In genomic region chr19:3055741-3056453, GRCh38 we compare ENCODE assay signal across 10 cellular contexts. TPM values are rescaled to one million over a fixed set of nuclear protein-coding genes. Genes with fewer than 3 reads are reported as not detected.
DNase-seq lines count a peak whose midpoint lies in the region; ATAC-seq and TF ChIP-seq lines count a peak whose summit lies in the region.
"Had no signal": no experiment of that assay in that cellular context is flagged by ENCODE, and none has a peak within 500 bp of the region (broad histone marks: within the 10 kb centered on the region; RNA-seq: fewer than 3 reads in every experiment).

No MANE protein-coding gene starts in this region.

- H3K4me3 Mint-ChIP-seq in activated CD4-positive, alpha-beta T cell treated with anti-CD3 and anti-CD28 coated beads, Interleukin-2, amount 10 ng/mL, durations not matched to agents 24 days and 14 days: no peak overlapping the region
- H3K4me3 Mint-ChIP-seq in natural killer cell: no peak overlapping the region

- no peaks in the 10 kb centered on the region for H3K9me3 Mint-ChIP-seq in activated CD4-positive, alpha-beta T cell treated with anti-CD3 and anti-CD28 coated beads, Interleukin-2, amount 10 ng/mL, durations not matched to agents 24 days and 14 days
- H3K9me3 Mint-ChIP-seq in natural killer cell: no peaks in the 10 kb centered on the region

- intact Hi-C loops in esophagus squamous epithelium (cut with DNase I): no loop called here
- intact Hi-C loops in gastrocnemius medialis (cut with DNase I; ENCODE audit: low total_unique reads): no loop called here
- intact Hi-C loops in activated CD4-positive, alpha-beta T cell treated with anti-CD3 and anti-CD28 coated beads, Interleukin-2, amount 10 ng/mL, durations not matched to agents 24 days and 14 days (cut with micrococcal nuclease): no loop called here
- intact Hi-C loops in natural killer cell (cut with micrococcal nuclease): no loop called here

- H3K9me3 ChIP-seq in esophagus squamous epithelium (no peaks in the 10 kb centered on the region), gastrocnemius medialis (no peaks in the 10 kb centered on the region)
- H3K9me3 ChIP-seq: HAP-1 had no signal

- DNase-seq in H7 (peak; percentile 85), NCI-H2227 treated with DMSO at 0.1 percent for 48 hours (lab: John Stamatoyannopoulos, UW) (peak; percentile 65), esophagus squamous epithelium (lab: John Stamatoyannopoulos, UW) (no peak), gastrocnemius medialis (peak in 1 of 2 donors; percentile 47), natural killer cell (no peak)
- DNase-seq in activated CD4-positive, alpha-beta T cell treated with anti-CD3 and anti-CD28 coated beads, Interleukin-2, amount 10 ng/mL, durations not matched to agents 24 days and 14 days: no peak
- DNase-seq: stimulated activated CD4-positive, alpha-beta T cell treated with anti-CD3 and anti-CD28 coated beads, Interleukin-2, amount 100 ng/mL, for 24 hours had no signal

- H3K4me1 ChIP-seq in esophagus squamous epithelium: peaks cover 74 to 93% (median 75%) of the 10 kb centered on the region in 3 donors
- peaks cover 57 to 58% of the 10 kb centered on the region in 2 donors for H3K4me1 ChIP-seq in gastrocnemius medialis
- H3K4me1 ChIP-seq: HAP-1 had no signal

- in situ Hi-C loops in gastrocnemius medialis (cut with MboI; ENCODE audit: low sequenced_read_pairs in 4 of 4): loop anchor here in 1 of 4 donors (25.0 kb wide), 1 partner anchor 94 kb away; no protein-coding TSS in a partner anchor

- peaks cover 24% of the 10 kb centered on the region for H3K4me1 Mint-ChIP-seq in activated CD4-positive, alpha-beta T cell treated with anti-CD3 and anti-CD28 coated beads, Interleukin-2, amount 10 ng/mL, durations not matched to agents 24 days and 14 days
- peaks cover 16 to 52% of the 10 kb centered on the region in 2 donors for H3K4me1 Mint-ChIP-seq in natural killer cell

- peaks cover 14% of the 10 kb centered on the region for H3K36me3 ChIP-seq in H7 (replicated peaks; ENCODE audit: control insufficient read depth, insufficient read depth, low read length)
- peaks cover 5 to 78% (median 21%) of the 10 kb centered on the region in 3 donors for H3K36me3 ChIP-seq in esophagus squamous epithelium
- H3K36me3 ChIP-seq in gastrocnemius medialis: peaks cover 3 to 56% of the 10 kb centered on the region in 2 donors

- H3K27me3 ChIP-seq in H7 (ENCODE audit: control insufficient read depth, insufficient read depth, low read length): no peaks in the 10 kb centered on the region
- no peaks in the 10 kb centered on the region for H3K27me3 ChIP-seq in esophagus squamous epithelium
- H3K27me3 ChIP-seq in gastrocnemius medialis: no peaks in the 10 kb centered on the region

- H3K27ac Mint-ChIP-seq in activated CD4-positive, alpha-beta T cell treated with anti-CD3 and anti-CD28 coated beads, Interleukin-2, amount 10 ng/mL, durations not matched to agents 24 days and 14 days: no peak overlapping the region
- no peak overlapping the region for H3K27ac Mint-ChIP-seq in natural killer cell

- H3K4me3 ChIP-seq in H7 (ENCODE audit: insufficient read depth, low read depth, low read length) (no peak overlapping the region), esophagus squamous epithelium (peak overlapping the region in 2 of 4 donors; percentile 5 to 43), gastrocnemius medialis (no peak overlapping the region)
- H3K4me3 ChIP-seq: HAP-1 had no signal

- WGBS in esophagus squamous epithelium, 2 donors: 25 to 30% methylated on average over 5 to 10 of the region's 31 CpGs

- ATAC-seq in gastrocnemius medialis (no peak), natural killer cell (no peak), GM18502 (IDR thresholded peaks at IDR 0.05; ENCODE audit: poor library complexity, unreplicated experiment) (no peak), GM19463 (IDR thresholded peaks at IDR 0.05; ENCODE audit: unreplicated experiment) (no peak)

- peak overlapping the region; percentile 85 to 99 (median 94) for H3K27ac ChIP-seq in esophagus squamous epithelium
- H3K27ac ChIP-seq in gastrocnemius medialis: peak overlapping the region; percentile 50 to 85 (median 78)

- H3K27me3 Mint-ChIP-seq in activated CD4-positive, alpha-beta T cell treated with anti-CD3 and anti-CD28 coated beads, Interleukin-2, amount 10 ng/mL, durations not matched to agents 24 days and 14 days: no peaks in the 10 kb centered on the region
- H3K27me3 Mint-ChIP-seq in natural killer cell (ENCODE audit: low read depth in 2 of 2): no peaks in the 10 kb centered on the region

- no peak for TF ChIP-seq POLR2A in esophagus squamous epithelium (IDR thresholded peaks at IDR 0.05)
- no peak for TF ChIP-seq POLR2A in gastrocnemius medialis (IDR thresholded peaks at IDR 0.05)

- no peak for TF ChIP-seq CTCF in esophagus squamous epithelium (IDR thresholded peaks at IDR 0.05)
- TF ChIP-seq CTCF in gastrocnemius medialis (IDR thresholded peaks at IDR 0.05 in 4 of 5, conservative IDR thresholded peaks at IDR 0.05 in 1 of 5): no peak
- no peak for TF ChIP-seq CTCF in natural killer cell (IDR thresholded peaks at IDR 0.05)

- peaks cover 54% of the 10 kb centered on the region for H3K36me3 Mint-ChIP-seq in activated CD4-positive, alpha-beta T cell treated with anti-CD3 and anti-CD28 coated beads, Interleukin-2, amount 10 ng/mL, durations not matched to agents 24 days and 14 days (ENCODE audit: low read depth)
- no peaks in the 10 kb centered on the region for H3K36me3 Mint-ChIP-seq in natural killer cell

RNA-seq across cellular contexts. Expression of gene TLE5, which starts 6.4 kb away (rescaled TPM):
- 300 and 386 TPM in 2 replicates for total RNA-seq in H7 (2014; rRNA removed; shearing (Covaris generic))
- total RNA-seq in esophagus squamous epithelium: 100 to 1,000 TPM; 141 to 433 (median 298) TPM
- 100 to 1,000 TPM; 437 to 686 (median 474) TPM for total RNA-seq in gastrocnemius medialis
- total RNA-seq in activated CD4-positive, alpha-beta T cell treated with anti-CD3 and anti-CD28 coated beads, Interleukin-2, amount 10 ng/mL, durations not matched to agents 24 days and 14 days: 380 and 392 TPM in 2 replicates
- total RNA-seq in natural killer cell: 1,000 to 10,000 TPM in 1 of 3 donors, 100 to 1,000 TPM in 2; 943 to 1,012 (median 968) TPM

RNA-seq across cellular contexts. Expression of gene TLE2, which starts 26.8 kb away (rescaled TPM):
- total RNA-seq in H7 (2014; rRNA removed; shearing (Covaris generic)): 9.6 and 18.7 TPM in 2 replicates
- total RNA-seq in esophagus squamous epithelium (10 to 100 TPM in 1 of 4 donors, 1 to 10 TPM in 3; 5.4 to 22.7 (median 7.6) TPM), gastrocnemius medialis (10 to 100 TPM; 26.1 to 48.5 (median 45.2) TPM), natural killer cell (1 to 10 TPM; 6.1 to 8.8 (median 8.2) TPM)
- 1.4 and 2.3 TPM in 2 replicates for total RNA-seq in activated CD4-positive, alpha-beta T cell treated with anti-CD3 and anti-CD28 coated beads, Interleukin-2, amount 10 ng/mL, durations not matched to agents 24 days and 14 days

RNA-seq across cellular contexts. Expression of gene GNA11, which starts 38.3 kb away (rescaled TPM):
- 30.0 and 35.0 TPM in 2 replicates for total RNA-seq in H7 (2014; rRNA removed; shearing (Covaris generic))
- 10 to 100 TPM; 21.2 to 39.7 (median 34.0) TPM for total RNA-seq in esophagus squamous epithelium
- total RNA-seq in gastrocnemius medialis: 10 to 100 TPM; 38.3 to 72.5 (median 68.5) TPM
- total RNA-seq in activated CD4-positive, alpha-beta T cell treated with anti-CD3 and anti-CD28 coated beads, Interleukin-2, amount 10 ng/mL, durations not matched to agents 24 days and 14 days: 7.4 and 10.1 TPM in 2 replicates
- under 1 TPM; 0.24 to 0.60 (median 0.29) TPM for total RNA-seq in natural killer cell

Comparison
In these comparisons a context has a peak if more than half of its experiments do, and no peak if none do; other contexts are left out.
1. DNase-seq: peak in H7 (single experiment) and NCI-H2227 treated with DMSO at 0.1 percent for 48 hours (single experiment); none in esophagus squamous epithelium (single experiment), activated CD4-positive, alpha-beta T cell treated with anti-CD3 and anti-CD28 coated beads, Interleukin-2, amount 10 ng/mL, durations not matched to agents 24 days and 14 days (single experiment) and natural killer cell (single experiment).